Comparison of ENCODE assay signal across 10 cellular contexts in the genomic region with DNA sequence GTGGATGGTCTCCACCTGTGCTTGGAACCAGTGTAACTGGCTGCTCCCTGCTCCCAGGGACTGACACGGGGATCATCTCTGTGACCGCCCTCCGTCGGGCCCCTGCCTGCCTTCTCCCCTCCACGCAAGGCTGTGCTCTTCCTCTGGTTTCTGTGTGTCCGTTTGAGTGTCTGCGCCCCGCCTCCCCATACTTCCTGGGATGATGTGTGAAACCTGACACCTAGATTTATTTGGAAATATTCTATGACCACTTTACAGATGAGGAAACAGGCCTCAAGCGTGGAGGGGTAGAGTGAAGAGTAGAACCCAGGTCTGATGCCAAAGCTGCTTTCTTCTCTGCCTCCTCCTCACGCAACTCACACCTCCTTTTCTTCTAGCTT. TPM values are rescaled to one million over a fixed set of nuclear protein-coding genes. Genes with fewer than 3 reads are reported as not detected.
A peak's percentile ranks its signal among the peaks of the same experiment; 100 is the strongest.
DNase-seq lines count a peak whose midpoint lies in the region; ATAC-seq and TF ChIP-seq lines count a peak whose summit lies in the region.
"Had no signal": no experiment of that assay in that cellular context is flagged by ENCODE, and none has a peak within 500 bp of the region (broad histone marks: within the 10 kb centered on the region; RNA-seq: fewer than 3 reads in every experiment).

No MANE protein-coding gene starts in this region.

- peak overlapping the region; percentile 96 for H3K27ac ChIP-seq in HCT116 (ENCODE audit: low read depth, low read length)
- peak overlapping the region in 3 of 5 donors; percentile 12 to 79 (median 76) for H3K27ac ChIP-seq in adrenal gland
- H3K27ac ChIP-seq in hepatocyte, result peak overlapping the region; percentile 95
- H3K27ac ChIP-seq in stomach, result peak overlapping the region in 4 of 5 donors; percentile 72 to 90 (median 84)

- H2AFZ ChIP-seq in HCT116 (ENCODE audit: low read depth, low read length, poor library complexity, severe bottlenecking), result no peak overlapping the region
- H2AFZ ChIP-seq in hepatocyte, result no peak overlapping the region

- RAD21 ChIA-PET in HCT116 (lab: Charles Lee; ENCODE audit: low non-redundant PET in 1 of 2, low total read pairs in 2 of 2, uncharacterized antibody in 2 of 2, unreplicated experiment in 2 of 2), result no interaction called here

- peaks cover 40% of the 10 kb centered on the region for H3K4me1 Mint-ChIP-seq in activated CD8-positive, alpha-beta memory T cell treated with anti-CD3 and anti-CD28 coated beads, Interleukin-2, amount 10 ng/mL, durations not matched to agents 7 days and 5 days

- H3K79me2 ChIP-seq in HCT116 (ENCODE audit: insufficient read depth, low read length) (no peaks in the 10 kb centered on the region), hepatocyte (no peaks in the 10 kb centered on the region)

- H3K27me3 ChIP-seq in HCT116 (ENCODE audit: insufficient read depth, low read length), result no peaks in the 10 kb centered on the region
- no peaks in the 10 kb centered on the region for H3K27me3 ChIP-seq in adrenal gland
- H3K27me3 ChIP-seq in hepatocyte, result no peaks in the 10 kb centered on the region
- no peaks in the 10 kb centered on the region for H3K27me3 ChIP-seq in stomach
- H3K27me3 ChIP-seq: body of pancreas, ovary had no signal

- WGBS in adrenal gland, 4 donors, result 77 to 84% (median 81%) methylated on average over 10 of the region's 10 CpGs
- 86% methylated on average over 10 of the region's 10 CpGs for WGBS in hepatocyte (ENCODE audit: low lambda C conversion rate, missing lambda C conversion rate)
- WGBS in stomach, 5 donors, result 69 to 82% (median 74%) methylated on average over 9 to 10 of the region's 10 CpGs

- intact Hi-C loops in HCT116 (cut with micrococcal nuclease), result loop anchor here (2.0 kb wide), 2 partner anchors 19 to 41 kb away; no protein-coding TSS in a partner anchor
- intact Hi-C loops in adrenal gland (cut with DNase I), result no loop called here
- intact Hi-C loops in stomach (cut with DNase I; ENCODE audit: low total_unique reads), result no loop called here

- H3K27ac Mint-ChIP-seq in activated CD8-positive, alpha-beta memory T cell treated with anti-CD3 and anti-CD28 coated beads, Interleukin-2, amount 10 ng/mL, durations not matched to agents 7 days and 5 days, result no peak overlapping the region
- H3K27ac Mint-ChIP-seq: activated B cell treated with CpG ODN at 0.5 μM for 24 hours had no signal

- no peak for TF ChIP-seq RAD21 in HCT116 (IDR thresholded peaks at IDR 0.05; ENCODE audit: low read depth)

- no peaks in the 10 kb centered on the region for H3K9me3 ChIP-seq in HCT116 (ENCODE audit: control insufficient read depth in 1 of 2, insufficient read depth in 1 of 2, low read depth in 1 of 2, low read length in 2 of 2)
- no peaks in the 10 kb centered on the region for H3K9me3 ChIP-seq in adrenal gland (replicated peaks in 1 of 3)
- no peaks in the 10 kb centered on the region for H3K9me3 ChIP-seq in hepatocyte (ENCODE audit: low read depth)
- no peaks in the 10 kb centered on the region for H3K9me3 ChIP-seq in stomach
- H3K9me3 ChIP-seq: body of pancreas, ovary had no signal

- H3K4me1 ChIP-seq in HCT116 (ENCODE audit: control insufficient read depth in 1 of 2, insufficient read depth in 2 of 2, low read length in 2 of 2) (peaks cover 34 to 45% of the 10 kb centered on the region in 2 experiments), adrenal gland (replicated peaks in 1 of 2) (peaks cover 7 to 34% of the 10 kb centered on the region in 2 donors), hepatocyte (ENCODE audit: insufficient read depth) (peaks cover 38% of the 10 kb centered on the region), stomach (peaks cover 34 to 54% (median 45%) of the 10 kb centered on the region in 4 donors)

- DNase-seq in HCT116 (ENCODE audit: low read depth, low spot score) (no peak), adrenal gland (no peak), hepatocyte (ENCODE audit: low spot score) (no peak), stomach (no peak), OCI-M2 (lab: John Stamatoyannopoulos, UW; ENCODE audit: unreplicated experiment) (no peak)
- DNase-seq in activated CD8-positive, alpha-beta memory T cell treated with anti-CD3 and anti-CD28 coated beads, Interleukin-2, amount 10 ng/mL, durations not matched to agents 7 days and 5 days, result no peak
- DNase-seq: activated B cell treated with CpG ODN at 0.5 μM for 24 hours, body of pancreas had no signal

- H4K20me1 ChIP-seq in HCT116 (ENCODE audit: insufficient read depth) (no peaks in the 10 kb centered on the region), hepatocyte (ENCODE audit: insufficient read depth, poor library complexity, severe bottlenecking) (no peaks in the 10 kb centered on the region)

- H3K4me3 Mint-ChIP-seq in activated CD8-positive, alpha-beta memory T cell treated with anti-CD3 and anti-CD28 coated beads, Interleukin-2, amount 10 ng/mL, durations not matched to agents 7 days and 5 days, result no peak overlapping the region
- H3K4me3 Mint-ChIP-seq: activated B cell treated with CpG ODN at 0.5 μM for 24 hours had no signal

- peak overlapping the region; percentile 94 for H3K4me2 ChIP-seq in HCT116 (ENCODE audit: low read length)
- H3K4me2 ChIP-seq in hepatocyte, result peak overlapping the region; percentile 36

- H3K9me2 ChIP-seq in HCT116 (ENCODE audit: insufficient read depth) (no peaks in the 10 kb centered on the region), hepatocyte (replicated peaks; ENCODE audit: insufficient read depth) (no peaks in the 10 kb centered on the region)

- H3K4me3 ChIP-seq in HCT116 (replicated peaks in 1 of 2; ENCODE audit: low read depth in 1 of 2, low read length in 2 of 2), result peak overlapping the region in 1 of 2 experiments; percentile 52; a peak in 1 of 4 replicates
- H3K4me3 ChIP-seq in adrenal gland, result no peak overlapping the region
- H3K4me3 ChIP-seq in hepatocyte, result no peak overlapping the region
- H3K4me3 ChIP-seq in stomach, result no peak overlapping the region
- H3K4me3 ChIP-seq: body of pancreas, ovary had no signal

- TF ChIP-seq POLR2A in HCT116 (IDR thresholded peaks at IDR 0.05; ENCODE audit: borderline replicate concordance, extremely low read depth, insufficient read depth, insufficient read length) (no peak), adrenal gland (IDR thresholded peaks at IDR 0.05) (no peak), stomach (IDR thresholded peaks at IDR 0.05) (no peak)

- POLR2A ChIA-PET in HCT116 (lab: Charles Lee), result no interaction called here

- H3K36me3 ChIP-seq in HCT116 (ENCODE audit: control insufficient read depth in 1 of 2, insufficient read depth in 2 of 2, low read length in 2 of 2) (peaks cover 5 to 6% of the 10 kb centered on the region in 2 experiments; a peak in 1 of 4 replicates), adrenal gland (replicated peaks in 1 of 2) (peaks cover 0 to 6% of the 10 kb centered on the region in 2 donors), hepatocyte (replicated peaks; ENCODE audit: insufficient read depth, low read depth) (no peaks in the 10 kb centered on the region), stomach (peaks cover 0 to 36% (median 26%) of the 10 kb centered on the region in 4 donors)
- H3K36me3 ChIP-seq: ovary had no signal

- CTCF ChIA-PET in HCT116 (lab: Charles Lee), result no interaction called here
- CTCF ChIA-PET in activated CD8-positive, alpha-beta memory T cell treated with anti-CD3 and anti-CD28 coated beads, Interleukin-2, amount 10 ng/mL, durations not matched to agents 7 days and 5 days (lab: Charles Lee), result interaction anchor here (1.0 kb wide), 2 partner anchors 20 to 24 kb away, joined by 3 read pairs; a partner anchor contains a TSS

- no peak for ATAC-seq in HCT116
- no peak for ATAC-seq in GM21423 (IDR thresholded peaks at IDR 0.05; ENCODE audit: unreplicated experiment)
- ATAC-seq in activated CD8-positive, alpha-beta memory T cell treated with anti-CD3 and anti-CD28 coated beads, Interleukin-2, amount 10 ng/mL, durations not matched to agents 7 days and 5 days, result no peak

- TF ChIP-seq CTCF in HCT116 (IDR thresholded peaks at IDR 0.05 in 2 of 3, conservative IDR thresholded peaks at IDR 0.05 in 1 of 3; ENCODE audit: borderline replicate concordance in 1 of 3, insufficient read depth in 1 of 3, low read depth in 2 of 3, low read length in 2 of 3) (no peak), adrenal gland (IDR thresholded peaks at IDR 0.05) (no peak), hepatocyte (IDR thresholded peaks at IDR 0.05; ENCODE audit: poor library complexity) (no peak), stomach (IDR thresholded peaks at IDR 0.05) (no peak)

- no peak for TF ChIP-seq EP300 in stomach (IDR thresholded peaks at IDR 0.05)

- BruUV-seq in HCT116 (replicated peaks; lab: Mats Ljungman, UMichigan), result TSS peak; percentile 26

- no peaks in the 10 kb centered on the region for H3K27me3 Mint-ChIP-seq in activated CD8-positive, alpha-beta memory T cell treated with anti-CD3 and anti-CD28 coated beads, Interleukin-2, amount 10 ng/mL, durations not matched to agents 7 days and 5 days

- H3K9me3 Mint-ChIP-seq in activated CD8-positive, alpha-beta memory T cell treated with anti-CD3 and anti-CD28 coated beads, Interleukin-2, amount 10 ng/mL, durations not matched to agents 7 days and 5 days (ENCODE audit: low read depth), result no peaks in the 10 kb centered on the region
- H3K9me3 Mint-ChIP-seq: activated B cell treated with CpG ODN at 0.5 μM for 24 hours had no signal

- peak overlapping the region; percentile 69 for H3K9ac ChIP-seq in HCT116 (ENCODE audit: low read length)

- H3K36me3 Mint-ChIP-seq in activated CD8-positive, alpha-beta memory T cell treated with anti-CD3 and anti-CD28 coated beads, Interleukin-2, amount 10 ng/mL, durations not matched to agents 7 days and 5 days, result no peaks in the 10 kb centered on the region

TF ChIP-seq in HCT116, 20 proteins besides CTCF, POLR2A, EP300 and RAD21:
- no peak for TF ChIP-seq EGR1 (IDR thresholded peaks at IDR 0.05; ENCODE audit: low read depth)

RNA-seq across cellular contexts. Expression of a gene that starts 24.3 kb away (rescaled TPM):
- total RNA-seq in HCT116 (2021; ENCODE audit: unreplicated experiment), result 26.0 TPM
- polyA plus RNA-seq in HCT116 (2012), result 21.5 and 24.2 TPM in 2 replicates
- total RNA-seq in adrenal gland, result 10 to 100 TPM; 26.3 to 39.1 (median 29.0) TPM
- polyA plus RNA-seq in adrenal gland, result 10 to 100 TPM; 19.0 to 25.6 (median 21.4) TPM
- total RNA-seq in hepatocyte, result 17.3 and 20.5 TPM in 2 replicates
- polyA plus RNA-seq in hepatocyte, result 21.1 and 27.5 TPM in 2 replicates
- total RNA-seq in stomach, result 10 to 100 TPM in 4 of 5 donors, not detected in 1; 10.6 to 73.7 (median 39.8) TPM
- 10 to 100 TPM; 13.3 to 17.6 (median 15.7) TPM for polyA plus RNA-seq in stomach
- 10 to 100 TPM in 1 of 2 experiments, 1 to 10 TPM in 1; 4.9 to 11.0 TPM for total RNA-seq in activated CD8-positive, alpha-beta memory T cell treated with anti-CD3 and anti-CD28 coated beads, Interleukin-2, amount 10 ng/mL, durations not matched to agents 7 days and 5 days

RNA-seq across cellular contexts. Expression of a gene that starts 48.9 kb away (rescaled TPM):
- total RNA-seq in HCT116 (2021; ENCODE audit: unreplicated experiment) (1.2 TPM), adrenal gland (10 to 100 TPM; 23.7 to 58.7 (median 31.2) TPM), hepatocyte (19.9 and 20.6 TPM in 2 replicates), stomach (10 to 100 TPM in 1 of 5 donors, 1 to 10 TPM in 4; 4.6 to 33.9 (median 6.4) TPM)
- 0.99 and 1.4 TPM in 2 replicates for polyA plus RNA-seq in HCT116 (2012)
- polyA plus RNA-seq in adrenal gland (10 to 100 TPM in 2 of 3 donors, 1 to 10 TPM in 1; 8.3 to 14.1 (median 13.7) TPM), hepatocyte (24.6 and 29.3 TPM in 2 replicates), stomach (10 to 100 TPM in 1 of 3 donors, 1 to 10 TPM in 2; 4.3 to 10.0 (median 4.5) TPM)
- 10 to 100 TPM; 15.5 to 20.0 TPM for total RNA-seq in activated CD8-positive, alpha-beta memory T cell treated with anti-CD3 and anti-CD28 coated beads, Interleukin-2, amount 10 ng/mL, durations not matched to agents 7 days and 5 days
